Comparison of ENCODE assay signal across 11 cellular contexts in the genomic region with DNA sequence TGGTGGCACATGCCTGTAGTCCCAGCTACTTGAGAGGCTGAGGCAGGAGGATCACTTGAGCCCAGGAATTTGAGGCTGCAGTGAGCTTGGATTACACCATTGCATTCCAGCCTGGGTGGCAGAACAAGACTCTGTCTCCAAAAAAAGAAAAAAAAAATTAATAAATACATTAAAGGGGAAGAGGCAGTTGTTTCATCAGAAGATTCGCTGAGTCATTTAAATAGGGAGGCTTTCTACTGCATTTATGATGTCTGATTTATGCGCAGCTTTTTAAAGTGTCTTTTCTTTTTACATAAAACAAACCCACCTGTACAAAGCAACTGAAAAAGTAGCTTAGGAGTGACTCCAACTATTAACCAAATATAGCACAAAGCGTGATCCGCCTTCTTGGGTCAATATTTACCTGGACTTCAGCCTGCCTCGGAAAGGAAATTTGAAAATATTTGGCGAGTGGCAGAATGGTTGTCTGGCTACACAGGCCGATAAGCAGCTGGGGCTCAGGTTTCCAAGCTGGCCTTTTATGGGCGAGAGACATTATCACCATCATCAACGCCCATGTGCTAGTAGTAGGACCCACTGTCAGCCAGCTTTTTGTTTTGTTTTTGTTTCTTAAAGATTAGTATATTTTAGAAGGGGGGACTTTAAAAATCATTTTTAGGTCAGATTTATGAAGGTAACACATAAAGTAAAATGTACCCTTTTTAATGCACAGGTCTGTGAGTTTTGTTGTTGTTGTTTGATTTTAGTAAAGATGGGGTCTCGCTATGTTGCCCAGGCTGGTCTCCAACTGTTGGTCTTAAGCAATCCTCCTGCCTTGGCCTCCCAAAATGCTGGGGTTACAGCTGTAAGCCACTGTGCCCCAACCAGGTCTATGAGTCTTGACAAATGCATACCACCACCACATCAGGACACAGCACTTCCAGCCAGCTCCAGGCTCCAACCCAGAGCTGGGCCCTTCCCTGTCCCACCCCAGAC. TPM values are rescaled to one million over a fixed set of nuclear protein-coding genes. Genes with fewer than 3 reads are reported as not detected.
DNase-seq lines count a peak whose midpoint lies in the region; FAIRE-seq and TF ChIP-seq lines count a peak whose summit lies in the region.
"Had no signal": no experiment of that assay in that cellular context is flagged by ENCODE, and none has a peak within 500 bp of the region (broad histone marks: within the 10 kb centered on the region; RNA-seq: fewer than 3 reads in every experiment).

No MANE protein-coding gene starts in this region.

- intact Hi-C loops in endothelial cell of umbilical vein (cut with micrococcal nuclease) = no loop called here

- H3K36me3 ChIP-seq in endothelial cell of umbilical vein (ENCODE audit: control insufficient read depth in 2 of 2, extremely low read depth in 1 of 2, insufficient read depth in 2 of 2, low read length in 2 of 2) (no peaks in the 10 kb centered on the region), small intestine (ENCODE audit: control insufficient read depth in 2 of 2, insufficient read depth in 2 of 2, low read length in 2 of 2) (no peaks in the 10 kb centered on the region)

- no peaks in the 10 kb centered on the region for H3K9me1 ChIP-seq in endothelial cell of umbilical vein (replicated peaks; ENCODE audit: control insufficient read depth, extremely low read depth, insufficient read depth, low read length)

- 18 to 60% (median 35%) methylated on average over 10 of the region's 10 CpGs for WGBS in small intestine, 3 donors

- no peak overlapping the region for H3K9ac ChIP-seq in endothelial cell of umbilical vein (replicated peaks; ENCODE audit: extremely low read depth, insufficient read depth, low read length)
- H3K9ac ChIP-seq: parathyroid adenoma had no signal

- peak; percentile 79 for DNase-seq in DMS 273 (lab: John Stamatoyannopoulos, UW; ENCODE audit: unreplicated experiment)
- no peak for DNase-seq in DMS 273 treated with DMSO at 0.1 percent for 48 hours (lab: John Stamatoyannopoulos, UW)
- peak; percentile 97 for DNase-seq in NCI-H510A treated with DMSO at 0.1 percent for 48 hours (lab: John Stamatoyannopoulos, UW)
- DNase-seq in endothelial cell of umbilical vein (ENCODE audit: low read depth, low spot score) = peak; percentile 17
- DNase-seq in small intestine = peak; percentile 86
- no peak for DNase-seq in 8988T
- DNase-seq in GDM1 (lab: John Stamatoyannopoulos, UW) = no peak
- DNase-seq in NCI-H524 treated with DMSO at 0.1 percent for 48 hours (lab: John Stamatoyannopoulos, UW) = no peak
- DNase-seq: activated CD8-positive, alpha-beta memory T cell treated with anti-CD3 and anti-CD28 coated beads, Interleukin-2, amount 50 U/mL, for 4 hours had no signal

- no peaks in the 10 kb centered on the region for H3K79me2 ChIP-seq in endothelial cell of umbilical vein (ENCODE audit: control insufficient read depth, insufficient read depth, low read length)
- H3K79me2 ChIP-seq: parathyroid adenoma had no signal

- no peak overlapping the region for H2AFZ ChIP-seq in endothelial cell of umbilical vein (ENCODE audit: low read depth, low read length)
- H2AFZ ChIP-seq: parathyroid adenoma had no signal

- BruUV-seq in endothelial cell of umbilical vein (replicated peaks; lab: Mats Ljungman, UMichigan) = no TSS peak

- H3K27me3 ChIP-seq in endothelial cell of umbilical vein (ENCODE audit: control insufficient read depth in 2 of 2, insufficient read depth in 2 of 2, low read length in 2 of 2) = no peaks in the 10 kb centered on the region
- no peaks in the 10 kb centered on the region for H3K27me3 ChIP-seq in small intestine (ENCODE audit: control insufficient read depth in 2 of 2, insufficient read depth in 2 of 2, low read length in 2 of 2)

- H3K4me3 ChIP-seq in endothelial cell of umbilical vein (replicated peaks in 1 of 3; ENCODE audit: insufficient read depth in 1 of 3, low read depth in 1 of 3, low read length in 3 of 3) (no peak overlapping the region), small intestine (ENCODE audit: low read depth in 1 of 2, low read length in 2 of 2) (no peak overlapping the region)

- H3K9me3 ChIP-seq in endothelial cell of umbilical vein (replicated peaks; ENCODE audit: control insufficient read depth, insufficient read depth, low read length) (no peaks in the 10 kb centered on the region), small intestine (ENCODE audit: control insufficient read depth, low read depth) (no peaks in the 10 kb centered on the region)

- no peaks in the 10 kb centered on the region for H3K4me1 ChIP-seq in endothelial cell of umbilical vein (ENCODE audit: control insufficient read depth, extremely low read depth, insufficient read depth, low read length)
- H3K4me1 ChIP-seq in small intestine (ENCODE audit: control insufficient read depth in 2 of 2, insufficient read depth in 1 of 2, low read depth in 1 of 2, low read length in 1 of 2) = no peaks in the 10 kb centered on the region

- no peak for TF ChIP-seq POLR2A in endothelial cell of umbilical vein (IDR thresholded peaks at IDR 0.05; ENCODE audit: low read depth, low read length)

- dilution Hi-C loops in endothelial cell of umbilical vein (cut with MboI; ENCODE audit: extremely low pct_ligation_motif_present, low sequenced_read_pairs) = no loop called here

- no peak for FAIRE-seq in endothelial cell of umbilical vein (lab: Jason Lieb, UNC)
- no peak for FAIRE-seq in small intestine (lab: Jason Lieb, UNC)
- FAIRE-seq: A204.1 had no signal

- TF ChIP-seq CTCF in endothelial cell of umbilical vein (IDR thresholded peaks at IDR 0.05; ENCODE audit: extremely low read depth in 1 of 2, insufficient read depth in 1 of 2, low read depth in 1 of 2, low read length in 2 of 2) = no peak

- CTCF ChIA-PET in endothelial cell of umbilical vein (lab: Charles Lee) = interaction anchor here (0.9 to 2.6 kb wide), 8 partner anchors 9 to 75 kb away, joined by 3 to 12 read pairs (median 3); no protein-coding TSS in a partner anchor

- H4K20me1 ChIP-seq in endothelial cell of umbilical vein (replicated peaks; ENCODE audit: control insufficient read depth, extremely low read depth, insufficient read depth, low read length) = no peaks in the 10 kb centered on the region

- H3K4me2 ChIP-seq in endothelial cell of umbilical vein (ENCODE audit: insufficient read depth, low read length) = no peak overlapping the region

- H3K27ac ChIP-seq in endothelial cell of umbilical vein (ENCODE audit: insufficient read depth, low read depth, low read length) (no peak overlapping the region), small intestine (ENCODE audit: low read depth in 1 of 2, low read length in 1 of 2) (no peak overlapping the region)
- H3K27ac ChIP-seq: parathyroid adenoma had no signal

- POLR2A ChIA-PET in endothelial cell of umbilical vein (lab: Charles Lee) = interaction anchor here (0.7 kb wide), 1 partner anchor 42 kb away, joined by 3 read pairs; the partner anchor contains the start of gene RASD1

TF ChIP-seq in endothelial cell of umbilical vein, 7 proteins besides CTCF, POLR2A, EP300 and RAD21:
- TF ChIP-seq GATA2 (IDR thresholded peaks at IDR 0.05; ENCODE audit: insufficient read depth, insufficient read length, low read depth, low read length) = no peak

RNA-seq across cellular contexts. Expression of gene RASD1, which starts 42.5 kb away (rescaled TPM):
- total RNA-seq in endothelial cell of umbilical vein = 15.7 and 21.3 TPM in 2 replicates
- polyA plus RNA-seq in endothelial cell of umbilical vein (4.2 and 8.4 TPM in 2 replicates), small intestine (10 to 100 TPM in 1 of 3 donors, 1 to 10 TPM in 2; 4.9 to 11.4 (median 7.6) TPM)
- 1.9 and 3.9 TPM in 2 replicates for polyA plus RNA-seq in endothelial cell of umbilical vein (2011; cell fraction: cytosol; rRNA removed)
- 3.4 and 4.8 TPM in 2 replicates for polyA plus RNA-seq in endothelial cell of umbilical vein (2011; cell fraction: nucleus; rRNA removed)
- polyA plus RNA-seq in endothelial cell of umbilical vein (2012) = 1.2 and 3.4 TPM in 2 replicates
- polyA minus RNA-seq in endothelial cell of umbilical vein = 3.7 and 4.3 TPM in 2 replicates
- 6.9 TPM for polyA minus RNA-seq in endothelial cell of umbilical vein (2011; cell fraction: cytosol; rRNA and poly(A)+ RNA removed)
- polyA minus RNA-seq in endothelial cell of umbilical vein (2011; cell fraction: nucleus; rRNA and poly(A)+ RNA removed) = 2.1 and 5.4 TPM in 2 replicates

RNA-seq across cellular contexts. Expression of gene PEMT, which starts 52.8 kb away (rescaled TPM):
- total RNA-seq in endothelial cell of umbilical vein = 35.1 and 37.2 TPM in 2 replicates
- polyA plus RNA-seq in endothelial cell of umbilical vein (58.4 and 72.7 TPM in 2 replicates), small intestine (10 to 100 TPM; 32.0 to 42.0 (median 33.5) TPM)
- 35.0 and 44.5 TPM in 2 replicates for polyA plus RNA-seq in endothelial cell of umbilical vein (2011; cell fraction: cytosol; rRNA removed)
- polyA plus RNA-seq in endothelial cell of umbilical vein (2011; cell fraction: nucleus; rRNA removed) = 12.7 and 16.6 TPM in 2 replicates
- 23.1 and 29.0 TPM in 2 replicates for polyA plus RNA-seq in endothelial cell of umbilical vein (2012)
- polyA minus RNA-seq in endothelial cell of umbilical vein = 14.3 and 22.2 TPM in 2 replicates
- 32.9 TPM for polyA minus RNA-seq in endothelial cell of umbilical vein (2011; cell fraction: cytosol; rRNA and poly(A)+ RNA removed)
- polyA minus RNA-seq in endothelial cell of umbilical vein (2011; cell fraction: nucleus; rRNA and poly(A)+ RNA removed) = 5.3 and 5.8 TPM in 2 replicates

Comparison
In these comparisons a context has a peak if more than half of its experiments do, and no peak if none do; other contexts are left out.
1. DNase-seq: peak in DMS 273 (single experiment), NCI-H510A treated with DMSO at 0.1 percent for 48 hours (single experiment), endothelial cell of umbilical vein (single experiment) and small intestine (single experiment); none in DMS 273 treated with DMSO at 0.1 percent for 48 hours (single experiment), 8988T (single experiment), GDM1 (single experiment) and NCI-H524 treated with DMSO at 0.1 percent for 48 hours (single experiment).